In the genomic region with DNA sequence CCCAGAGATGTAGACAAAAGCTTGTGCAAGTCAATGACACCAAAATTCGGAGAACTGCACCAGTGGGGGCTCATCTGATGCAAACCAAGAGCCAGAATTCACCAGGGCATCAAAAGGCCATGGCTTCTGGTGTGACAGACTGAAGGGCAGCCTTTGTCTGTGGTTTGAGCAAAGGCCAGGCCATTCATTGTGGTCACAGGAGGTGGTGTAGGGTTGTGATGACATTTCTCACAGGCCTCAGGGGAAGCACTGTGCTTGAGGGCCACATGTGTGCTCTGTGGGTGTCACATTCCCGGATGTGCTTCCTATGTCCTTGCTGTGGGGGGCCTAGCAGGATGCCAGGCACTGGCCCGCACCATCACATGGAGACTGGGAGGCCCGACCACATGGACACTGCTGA, we compare ENCODE assay signal across 14 cellular contexts. TPM values are rescaled to one million over a fixed set of nuclear protein-coding genes. Genes with fewer than 3 reads are reported as not detected.
DNase-seq lines count a peak whose midpoint lies in the region; ATAC-seq and TF ChIP-seq lines count a peak whose summit lies in the region.
"Had no signal": no experiment of that assay in that cellular context is flagged by ENCODE, and none has a peak within 500 bp of the region (broad histone marks: within the 10 kb centered on the region; RNA-seq: fewer than 3 reads in every experiment).

No MANE protein-coding gene starts in this region.

- DNase-seq in activated CD8-positive, alpha-beta memory T cell treated with anti-CD3 and anti-CD28 coated beads, Interleukin-2, amount 10 ng/mL, durations not matched to agents 7 days and 5 days: peak; percentile 58
- DNase-seq in activated CD8-positive, alpha-beta memory T cell treated with anti-CD3 and anti-CD28 coated beads, Interleukin-2, amount 50 U/mL, for 4 hours: no peak
- DNase-seq in right lobe of liver: no peak
- no peak for DNase-seq in RWPE1 (ENCODE audit: low spot score)
- no peak for DNase-seq in DMS 273 (lab: John Stamatoyannopoulos, UW; ENCODE audit: unreplicated experiment)
- DNase-seq in left ventricle myocardium inferior: no peak
- no peak for DNase-seq in GOT3 (lab: John Stamatoyannopoulos, UW)
- DNase-seq: ACHN; NCI-H524 treated with DMSO at 0.1 percent for 48 hours; nephron progenitor cell; stimulated activated CD4-positive, alpha-beta T cell treated with anti-CD3 and anti-CD28 coated beads, Interleukin-2, amount 100 ng/mL, for 48 hours; T-helper 1 cell had no signal

- peaks cover 19% of the 10 kb centered on the region for H3K4me1 Mint-ChIP-seq in activated CD8-positive, alpha-beta memory T cell treated with anti-CD3 and anti-CD28 coated beads, Interleukin-2, amount 10 ng/mL, durations not matched to agents 7 days and 5 days
- peaks cover 6% of the 10 kb centered on the region for H3K4me1 Mint-ChIP-seq in activated T-helper 17 cell treated with anti-CD3 and anti-CD28 coated beads, Interleukin-2, amount 50 U/mL, for 72 hours

- no peaks in the 10 kb centered on the region for H3K4me1 ChIP-seq in right lobe of liver
- H3K4me1 ChIP-seq in left ventricle myocardium inferior: peaks cover 44% of the 10 kb centered on the region

- H3K27ac Mint-ChIP-seq in activated CD8-positive, alpha-beta memory T cell treated with anti-CD3 and anti-CD28 coated beads, Interleukin-2, amount 10 ng/mL, durations not matched to agents 7 days and 5 days: peak overlapping the region; percentile 8
- no peak overlapping the region for H3K27ac Mint-ChIP-seq in activated T-helper 17 cell treated with anti-CD3 and anti-CD28 coated beads, Interleukin-2, amount 50 U/mL, for 72 hours
- H3K27ac Mint-ChIP-seq: nephron progenitor cell had no signal

- no peaks in the 10 kb centered on the region for H3K9me3 ChIP-seq in right lobe of liver
- no peaks in the 10 kb centered on the region for H3K9me3 ChIP-seq in left ventricle myocardium inferior (replicated peaks)

- TF ChIP-seq CTCF in right lobe of liver (IDR thresholded peaks at IDR 0.05) (no peak), RWPE1 (conservative IDR thresholded peaks at IDR 0.05; ENCODE audit: low read depth) (no peak), left ventricle myocardium inferior (IDR thresholded peaks at IDR 0.05; ENCODE audit: borderline replicate concordance) (no peak)

- H3K27me3 Mint-ChIP-seq in activated CD8-positive, alpha-beta memory T cell treated with anti-CD3 and anti-CD28 coated beads, Interleukin-2, amount 10 ng/mL, durations not matched to agents 7 days and 5 days: no peaks in the 10 kb centered on the region
- no peaks in the 10 kb centered on the region for H3K27me3 Mint-ChIP-seq in activated T-helper 17 cell treated with anti-CD3 and anti-CD28 coated beads, Interleukin-2, amount 50 U/mL, for 72 hours

- no peak for TF ChIP-seq POLR2A in right lobe of liver (IDR thresholded peaks at IDR 0.05)

- intact Hi-C loops in right lobe of liver (cut with DNase I) (no loop called here), left ventricle myocardium inferior (cut with micrococcal nuclease) (no loop called here)

- H3K4me3 ChIP-seq in right lobe of liver: no peak overlapping the region
- no peak overlapping the region for H3K4me3 ChIP-seq in left ventricle myocardium inferior

- POLR2A ChIA-PET in RWPE1 (lab: Yijun Ruan, JAX; ENCODE audit: low non-redundant PET): no interaction called here

- WGBS in right lobe of liver (ENCODE audit: insufficient coverage, low coverage, low lambda C conversion rate, missing lambda C conversion rate): 32% methylated on average over 2 of the region's 4 CpGs

- peak; percentile 45 for ATAC-seq in activated CD8-positive, alpha-beta memory T cell treated with anti-CD3 and anti-CD28 coated beads, Interleukin-2, amount 10 ng/mL, durations not matched to agents 7 days and 5 days
- peak; percentile 76 for ATAC-seq in activated T-helper 17 cell treated with anti-CD3 and anti-CD28 coated beads, Interleukin-2, amount 50 U/mL, for 72 hours (replicated peaks)
- ATAC-seq in right lobe of liver: peak in 3 of 4 donors; percentile 12 to 38 (median 24)

- H3K9me3 Mint-ChIP-seq in activated CD8-positive, alpha-beta memory T cell treated with anti-CD3 and anti-CD28 coated beads, Interleukin-2, amount 10 ng/mL, durations not matched to agents 7 days and 5 days (ENCODE audit: low read depth): no peaks in the 10 kb centered on the region
- peaks cover 3% of the 10 kb centered on the region for H3K9me3 Mint-ChIP-seq in activated T-helper 17 cell treated with anti-CD3 and anti-CD28 coated beads, Interleukin-2, amount 50 U/mL, for 72 hours

- H3K36me3 Mint-ChIP-seq in activated CD8-positive, alpha-beta memory T cell treated with anti-CD3 and anti-CD28 coated beads, Interleukin-2, amount 10 ng/mL, durations not matched to agents 7 days and 5 days: no peaks in the 10 kb centered on the region
- no peaks in the 10 kb centered on the region for H3K36me3 Mint-ChIP-seq in activated T-helper 17 cell treated with anti-CD3 and anti-CD28 coated beads, Interleukin-2, amount 50 U/mL, for 72 hours (ENCODE audit: low read depth)

- H3K36me3 ChIP-seq in right lobe of liver (no peaks in the 10 kb centered on the region), left ventricle myocardium inferior (no peaks in the 10 kb centered on the region)

- H3K27me3 ChIP-seq in right lobe of liver (no peaks in the 10 kb centered on the region), left ventricle myocardium inferior (ENCODE audit: low read depth) (no peaks in the 10 kb centered on the region)

- no peak overlapping the region for H3K4me3 Mint-ChIP-seq in activated CD8-positive, alpha-beta memory T cell treated with anti-CD3 and anti-CD28 coated beads, Interleukin-2, amount 10 ng/mL, durations not matched to agents 7 days and 5 days
- no peak overlapping the region for H3K4me3 Mint-ChIP-seq in activated T-helper 17 cell treated with anti-CD3 and anti-CD28 coated beads, Interleukin-2, amount 50 U/mL, for 72 hours
- H3K4me3 Mint-ChIP-seq: nephron progenitor cell had no signal

- CTCF ChIA-PET in activated CD8-positive, alpha-beta memory T cell treated with anti-CD3 and anti-CD28 coated beads, Interleukin-2, amount 10 ng/mL, durations not matched to agents 7 days and 5 days (lab: Charles Lee): interaction anchor here (0.7 kb wide), 1 partner anchor 10 kb away, joined by 3 read pairs; no protein-coding TSS in a partner anchor
- CTCF ChIA-PET in RWPE1 (lab: Yijun Ruan, JAX): no interaction called here

- H3K27ac ChIP-seq in right lobe of liver (no peak overlapping the region), RWPE1 (no peak overlapping the region), left ventricle myocardium inferior (replicated peaks) (no peak overlapping the region)
- H3K27ac ChIP-seq: KMS-11 had no signal

RNA-seq across cellular contexts. Expression of a gene that starts 22.5 kb away (rescaled TPM):
- total RNA-seq in activated CD8-positive, alpha-beta memory T cell treated with anti-CD3 and anti-CD28 coated beads, Interleukin-2, amount 10 ng/mL, durations not matched to agents 7 days and 5 days: under 1 TPM; 0.15 to 0.26 TPM
- under 1 TPM in 1 of 2 donors, not detected in 1; 0.15 TPM for total RNA-seq in activated T-helper 17 cell treated with anti-CD3 and anti-CD28 coated beads, Interleukin-2, amount 50 U/mL, for 72 hours
- 1 to 10 TPM; 1.3 to 5.4 (median 2.3) TPM for total RNA-seq in right lobe of liver
- 4.8 TPM for total RNA-seq in left ventricle myocardium inferior

Comparison
In these comparisons a context has a peak if more than half of its experiments do, and no peak if none do; other contexts are left out.
1. ATAC-seq: peak in every context shown above with its lines; median percentile 76 in activated T-helper 17 cell treated with anti-CD3 and anti-CD28 coated beads, Interleukin-2, amount 50 U/mL, for 72 hours; 45 in activated CD8-positive, alpha-beta memory T cell treated with anti-CD3 and anti-CD28 coated beads, Interleukin-2, amount 10 ng/mL, durations not matched to agents 7 days and 5 days; 24 in right lobe of liver.